27 cellular contexts compared by ENCODE assay signal in the genomic region with DNA sequence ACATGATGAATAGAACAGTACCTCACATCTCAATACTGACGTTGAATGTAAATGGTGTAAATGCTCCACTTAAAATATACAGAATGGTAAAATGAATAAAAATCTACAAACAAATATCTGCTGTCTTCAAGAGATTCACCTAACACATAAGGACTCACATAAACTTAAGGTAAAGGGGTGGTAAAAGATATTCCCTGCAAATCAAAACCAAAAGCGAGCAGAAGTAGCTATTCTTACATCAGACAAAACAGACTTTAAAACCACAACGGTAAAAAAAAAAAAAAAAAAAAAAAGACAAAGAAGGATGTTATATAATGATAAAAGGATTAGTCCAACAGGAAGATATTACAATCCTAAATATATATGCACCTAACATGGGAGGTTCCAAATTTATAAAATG.
"Had no signal": no experiment of that assay in that cellular context is flagged by ENCODE, and none has a peak within 500 bp of the region (broad histone marks: within the 10 kb centered on the region; RNA-seq: fewer than 3 reads in every experiment).

No MANE protein-coding gene starts in this region.

- FAIRE-seq: endometrium had no signal

- H3K4me1 ChIP-seq: esophagus squamous epithelium, gastroesophageal sphincter, left lung, lower lobe of right lung had no signal

- H2AFZ ChIP-seq: hepatocyte had no signal

- H3K27ac ChIP-seq: epithelial cell of prostate, esophagus squamous epithelium, gastroesophageal sphincter, heart left ventricle, hepatocyte, left lung, lower lobe of right lung had no signal

- H3K4me3 Mint-ChIP-seq: dendritic cell treated with granulocyte-macrophage colony-stimulating factor and Interleukin-4, amounts not matched to agents 40 ng/mL and 50 ng/mL, for 4 days; effector memory CD8-positive, alpha-beta T cell; endodermal cell; immature natural killer cell; mesothelial cell of epicardium; naive B cell; naive thymus-derived CD8-positive, alpha-beta T cell had no signal

- DNase-seq: cortex of kidney; effector CD8-positive, alpha-beta T cell; effector memory CD8-positive, alpha-beta T cell; endodermal cell; erythroblast; esophagus squamous epithelium; foreskin fibroblast; foreskin melanocyte; heart left ventricle; hypothalamus; immature natural killer cell; islet precursor cell; left cardiac atrium; left lung; left ventricle myocardium superior; lower lobe of right lung; mesenchymal stem cell; mucosa of descending colon; naive B cell; naive thymus-derived CD8-positive, alpha-beta T cell had no signal

- H3K4me3 ChIP-seq: esophagus squamous epithelium, gastroesophageal sphincter, heart left ventricle, hepatocyte, left lung, lower lobe of right lung, mucosa of descending colon had no signal

- H3K36me3 ChIP-seq: esophagus squamous epithelium, gastroesophageal sphincter, left lung, lower lobe of right lung had no signal

- H3K36me3 Mint-ChIP-seq: immature natural killer cell, mesothelial cell of epicardium had no signal

- H3K4me1 Mint-ChIP-seq: endodermal cell; immature natural killer cell; mesothelial cell of epicardium; naive B cell; naive thymus-derived CD8-positive, alpha-beta T cell had no signal

- H3K27ac Mint-ChIP-seq: dendritic cell treated with granulocyte-macrophage colony-stimulating factor and Interleukin-4, amounts not matched to agents 40 ng/mL and 50 ng/mL, for 4 days; effector memory CD8-positive, alpha-beta T cell; endodermal cell; immature natural killer cell; mesothelial cell of epicardium; naive B cell; naive thymus-derived CD8-positive, alpha-beta T cell had no signal

- ATAC-seq: effector memory CD8-positive, alpha-beta T cell; esophagus mucosa; gastroesophageal sphincter; heart left ventricle; left cardiac atrium; left lung; left ventricle myocardium superior; lower lobe of right lung; mucosa of descending colon; naive thymus-derived CD8-positive, alpha-beta T cell had no signal

- H3K79me2 ChIP-seq: hepatocyte had no signal

- H3K27me3 ChIP-seq: esophagus squamous epithelium, gastroesophageal sphincter, heart left ventricle, hepatocyte, left lung had no signal

- H3K9me3 ChIP-seq: esophagus squamous epithelium, lower lobe of right lung, mucosa of descending colon had no signal

- H3K4me2 ChIP-seq: hepatocyte had no signal
